ENCODE assay signal across 8 cellular contexts in genomic region chr1:10429868-10430215, GRCh38. TPM values are rescaled to one million over a fixed set of nuclear protein-coding genes. Genes with fewer than 3 reads are reported as not detected.
A peak's percentile ranks its signal among the peaks of the same experiment; 100 is the strongest.
DNase-seq lines count a peak whose midpoint lies in the region; ATAC-seq and TF ChIP-seq lines count a peak whose summit lies in the region.

No MANE protein-coding gene starts in this region.

- H3K9me3 Mint-ChIP-seq in nephron progenitor cell = no peaks in the 10 kb centered on the region

- TF ChIP-seq CTCF in nephron progenitor cell (IDR thresholded peaks at IDR 0.05) = no peak

- no peak overlapping the region for H3K27ac ChIP-seq in duodenal mucosa (ENCODE audit: low read depth, low read length)

- H3K27me3 ChIP-seq in NT2/D1 (ENCODE audit: insufficient read depth, insufficient read length) (no peaks in the 10 kb centered on the region), duodenal mucosa (ENCODE audit: control insufficient read depth in 1 of 2, insufficient read depth in 2 of 2, low read length in 2 of 2) (no peaks in the 10 kb centered on the region)

- H3K27ac Mint-ChIP-seq in nephron progenitor cell = peak overlapping the region; percentile 48

- peaks cover 3% of the 10 kb centered on the region for H3K36me3 ChIP-seq in NT2/D1 (ENCODE audit: insufficient read depth, insufficient read length, low read length)
- H3K36me3 ChIP-seq in duodenal mucosa (ENCODE audit: control insufficient read depth in 1 of 2, insufficient read depth in 2 of 2, low read length in 2 of 2) = no peaks in the 10 kb centered on the region

- peak overlapping the region; percentile 89 for H3K9ac ChIP-seq in NT2/D1 (ENCODE audit: insufficient read length, low read depth)
- H3K9ac ChIP-seq in duodenal mucosa (ENCODE audit: low read depth in 1 of 2, low read length in 2 of 2) = peak overlapping the region; percentile 64 to 91

- H3K4me1 ChIP-seq in NT2/D1 (ENCODE audit: insufficient read depth, insufficient read length) (peaks cover 8% of the 10 kb centered on the region), duodenal mucosa (ENCODE audit: control insufficient read depth in 1 of 2, insufficient read depth in 2 of 2, low read length in 2 of 2) (peaks cover 32 to 55% of the 10 kb centered on the region in 2 donors)

- H3K4me3 ChIP-seq in NT2/D1 (ENCODE audit: insufficient read length, low read depth) (peak overlapping the region; percentile 61), duodenal mucosa (ENCODE audit: low read depth in 1 of 2, low read length in 2 of 2) (peak overlapping the region; percentile 91 to 92)

- peak; percentile 4 to 22 (median 9) for DNase-seq in stimulated activated CD4-positive, alpha-beta T cell treated with anti-CD3 and anti-CD28 coated beads, Interleukin-12 subunit alpha, Interleukin-12 subunit beta, amount 100 ng/mL, for 48 hours (ENCODE audit: low read depth in 2 of 3, low spot score in 1 of 3)
- no peak for DNase-seq in stimulated activated CD4-positive, alpha-beta T cell treated with anti-CD3 and anti-CD28 coated beads, Interleukin-12 subunit alpha, Interleukin-12 subunit beta, amount 100 ng/mL, for 4 hours
- DNase-seq in NT2/D1 (ENCODE audit: low read depth, low spot score) (no peak), nephron progenitor cell (no peak), left lobe of liver (ENCODE audit: low spot score) (no peak), NCI-H1105 treated with DMSO at 0.1 percent for 48 hours (lab: John Stamatoyannopoulos, UW) (no peak), GF-D8 (lab: John Stamatoyannopoulos, UW) (no peak)

- no peaks in the 10 kb centered on the region for H3K27me3 Mint-ChIP-seq in nephron progenitor cell (ENCODE audit: low read depth, poor library complexity)

- peak overlapping the region; percentile 89 for H3K4me3 Mint-ChIP-seq in nephron progenitor cell

- ATAC-seq in left lobe of liver = no peak

- H3K36me3 Mint-ChIP-seq in nephron progenitor cell (ENCODE audit: low read depth) = peaks cover 6% of the 10 kb centered on the region

- peaks cover 55% of the 10 kb centered on the region for H3K4me1 Mint-ChIP-seq in nephron progenitor cell

- H3K9me3 ChIP-seq in NT2/D1 (ENCODE audit: insufficient read depth, low read length) (no peaks in the 10 kb centered on the region), duodenal mucosa (ENCODE audit: control insufficient read depth in 1 of 2, low read length in 2 of 2) (no peaks in the 10 kb centered on the region)

RNA-seq across cellular contexts. Expression of gene CENPS, which starts 0.4 kb away (rescaled TPM):
- total RNA-seq in left lobe of liver = 9.7 TPM

RNA-seq across cellular contexts. Expression of gene CORT, which starts 20.0 kb away (rescaled TPM):
- total RNA-seq in left lobe of liver = not detected

RNA-seq across cellular contexts. Expression of gene PGD, which starts 31.0 kb away (rescaled TPM):
- total RNA-seq in left lobe of liver = 51.2 TPM

RNA-seq across cellular contexts. Expression of gene DFFA, which starts 42.5 kb away (rescaled TPM):
- 19.4 TPM for total RNA-seq in left lobe of liver

RNA-seq across cellular contexts. Expression of gene PEX14, which starts 44.9 kb away (rescaled TPM):
- total RNA-seq in left lobe of liver = 24.0 TPM

Comparison
In these comparisons a context has a peak if more than half of its experiments do, and no peak if none do; other contexts are left out.
1. DNase-seq: peak in stimulated activated CD4-positive, alpha-beta T cell treated with anti-CD3 and anti-CD28 coated beads, Interleukin-12 subunit alpha, Interleukin-12 subunit beta, amount 100 ng/mL, for 48 hours (3 of 3); none in stimulated activated CD4-positive, alpha-beta T cell treated with anti-CD3 and anti-CD28 coated beads, Interleukin-12 subunit alpha, Interleukin-12 subunit beta, amount 100 ng/mL, for 4 hours (single experiment), NT2/D1 (single experiment), nephron progenitor cell (single experiment), left lobe of liver (single experiment), NCI-H1105 treated with DMSO at 0.1 percent for 48 hours (single experiment) and GF-D8 (single experiment).